In genomic region chr11:61791737-61792309, GRCh38 we compare ENCODE assay signal across 8 cellular contexts. TPM values are rescaled to one million over a fixed set of nuclear protein-coding genes. Genes with fewer than 3 reads are reported as not detected.
DNase-seq lines count a peak whose midpoint lies in the region; ATAC-seq and TF ChIP-seq lines count a peak whose summit lies in the region.

No MANE protein-coding gene starts in this region.

- intact Hi-C loops in activated B cell treated with CpG ODN at 0.5 μM for 24 hours (cut with micrococcal nuclease), result loop anchor here (1.0 to 5.0 kb wide), 6 partner anchors 15 to 917 kb away; partner anchors contain the start of genes FTH1 and MYRF

- TF ChIP-seq CTCF in HFFc6 (IDR thresholded peaks at IDR 0.05) (peak; percentile 46), activated B cell treated with CpG ODN at 0.5 μM for 24 hours (IDR thresholded peaks at IDR 0.05) (no peak)

- DNase-seq in Daoy (ENCODE audit: low read depth), result peak; percentile 89
- peak; percentile 86 for DNase-seq in HFFc6
- DNase-seq in NCI-H2029 treated with DMSO at 0.1 percent for 48 hours (lab: John Stamatoyannopoulos, UW), result peak; percentile 80
- DNase-seq in activated B cell treated with CpG ODN at 0.5 μM for 24 hours, result no peak
- DNase-seq in epithelial cell of prostate (ENCODE audit: low read depth, low spot score), result peak; percentile 48
- peak; percentile 92 for DNase-seq in midbrain (lab: John Stamatoyannopoulos, UW)
- peak; percentile 99 for DNase-seq in superior temporal gyrus (ENCODE audit: extremely low spot score)
- no peak for DNase-seq in NCI-H1694 (lab: John Stamatoyannopoulos, UW)

- H3K27ac Mint-ChIP-seq in HFFc6, result peak overlapping the region; percentile 100
- H3K27ac Mint-ChIP-seq in activated B cell treated with CpG ODN at 0.5 μM for 24 hours, result peak overlapping the region; percentile 100

- H3K27me3 Mint-ChIP-seq in HFFc6 (ENCODE audit: insufficient read depth) (no peaks in the 10 kb centered on the region; the same call in 1 of the 2 replicates), activated B cell treated with CpG ODN at 0.5 μM for 24 hours (no peaks in the 10 kb centered on the region)

- POLR2A ChIA-PET in activated B cell treated with CpG ODN at 0.5 μM for 24 hours (lab: Charles Lee), result interaction anchor here (0.6 to 2.1 kb wide), 10 partner anchors 20 to 1049 kb away, joined by 3 to 27 read pairs (median 6); partner anchors contain the start of gene FTH1

- H3K9me3 Mint-ChIP-seq in HFFc6 (no peaks in the 10 kb centered on the region), activated B cell treated with CpG ODN at 0.5 μM for 24 hours (no peaks in the 10 kb centered on the region)

- CTCF ChIA-PET in activated B cell treated with CpG ODN at 0.5 μM for 24 hours (lab: Charles Lee), result interaction anchor here (1.0 to 8.4 kb wide), 4 partner anchors 107 to 316 kb away, joined by 4 to 146 read pairs (median 16); no protein-coding TSS in a partner anchor

- H3K4me1 Mint-ChIP-seq in HFFc6 (ENCODE audit: low read depth), result peaks cover 35% of the 10 kb centered on the region
- peaks cover 21% of the 10 kb centered on the region for H3K4me1 Mint-ChIP-seq in activated B cell treated with CpG ODN at 0.5 μM for 24 hours

- H3K36me3 Mint-ChIP-seq in HFFc6 (ENCODE audit: low read depth) (peaks cover 15% of the 10 kb centered on the region; the same call in 1 of the 2 replicates), activated B cell treated with CpG ODN at 0.5 μM for 24 hours (ENCODE audit: low read depth) (peaks cover 58% of the 10 kb centered on the region)

- H3K27ac ChIP-seq in epithelial cell of prostate, result peak overlapping the region; percentile 89

- H3K4me3 Mint-ChIP-seq in HFFc6 (peak overlapping the region; percentile 99), activated B cell treated with CpG ODN at 0.5 μM for 24 hours (peak overlapping the region; percentile 98)

- no peak for ATAC-seq in activated B cell treated with CpG ODN at 0.5 μM for 24 hours (ENCODE audit: low read depth)

RNA-seq across cellular contexts. Expression of gene TMEM258, which starts 0.6 kb away (rescaled TPM):
- total RNA-seq in Daoy (2014; rRNA removed; shearing (Covaris generic)), result 61.1 and 70.8 TPM in 2 replicates
- 100 to 1,000 TPM; 134 to 173 (median 145) TPM for total RNA-seq in HFFc6 (2021; fragmentation: NEBNext Ultra II Directional; extraction: Animal tissue kit (Norgen Biotek cat#: 25700))
- 87.4 and 94.0 TPM in 2 replicates for total RNA-seq in activated B cell treated with CpG ODN at 0.5 μM for 24 hours

RNA-seq across cellular contexts. Expression of gene FEN1, which starts 0.9 kb away (rescaled TPM):
- total RNA-seq in Daoy (2014; rRNA removed; shearing (Covaris generic)), result 145 and 148 TPM in 2 replicates
- 10 to 100 TPM; 25.6 to 45.6 (median 37.4) TPM for total RNA-seq in HFFc6 (2021; fragmentation: NEBNext Ultra II Directional; extraction: Animal tissue kit (Norgen Biotek cat#: 25700))
- 23.9 and 25.4 TPM in 2 replicates for total RNA-seq in activated B cell treated with CpG ODN at 0.5 μM for 24 hours

RNA-seq across cellular contexts. Expression of gene FADS1, which starts 25.0 kb away (rescaled TPM):
- 30.0 and 35.9 TPM in 2 replicates for total RNA-seq in Daoy (2014; rRNA removed; shearing (Covaris generic))
- 10 to 100 TPM; 25.9 to 39.1 (median 36.4) TPM for total RNA-seq in HFFc6 (2021; fragmentation: NEBNext Ultra II Directional; extraction: Animal tissue kit (Norgen Biotek cat#: 25700))
- total RNA-seq in activated B cell treated with CpG ODN at 0.5 μM for 24 hours, result 19.6 and 23.3 TPM in 2 replicates

RNA-seq across cellular contexts. Expression of gene FADS2, which starts 36.3 kb away (rescaled TPM):
- total RNA-seq in Daoy (2014; rRNA removed; shearing (Covaris generic)), result 21.3 and 33.8 TPM in 2 replicates
- 100 to 1,000 TPM in 1 of 6 experiments, 10 to 100 TPM in 5; 56.0 to 105 (median 81.1) TPM for total RNA-seq in HFFc6 (2021; fragmentation: NEBNext Ultra II Directional; extraction: Animal tissue kit (Norgen Biotek cat#: 25700))
- 10.9 and 13.4 TPM in 2 replicates for total RNA-seq in activated B cell treated with CpG ODN at 0.5 μM for 24 hours

RNA-seq across cellular contexts. Expression of gene MYRF, which starts 39.4 kb away (rescaled TPM):
- total RNA-seq in Daoy (2014; rRNA removed; shearing (Covaris generic)), result 0.68 and 2.1 TPM in 2 replicates
- under 1 TPM; 0.24 to 0.67 (median 0.53) TPM for total RNA-seq in HFFc6 (2021; fragmentation: NEBNext Ultra II Directional; extraction: Animal tissue kit (Norgen Biotek cat#: 25700))
- 0.78 and 1.0 TPM in 2 replicates for total RNA-seq in activated B cell treated with CpG ODN at 0.5 μM for 24 hours

Comparison
In these comparisons a context has a peak if more than half of its experiments do, and no peak if none do; other contexts are left out.
1. DNase-seq: peak in Daoy (single experiment), HFFc6 (single experiment), NCI-H2029 treated with DMSO at 0.1 percent for 48 hours (single experiment), epithelial cell of prostate (single experiment), midbrain (single experiment) and superior temporal gyrus (single experiment); none in activated B cell treated with CpG ODN at 0.5 μM for 24 hours (single experiment) and NCI-H1694 (single experiment).